Comparison of ENCODE assay signal across 8 cellular contexts in genomic region chr14:20468773-20469241, GRCh38. TPM values are rescaled to one million over a fixed set of nuclear protein-coding genes. Genes with fewer than 3 reads are reported as not detected.
A peak's percentile ranks its signal among the peaks of the same experiment; 100 is the strongest.
DNase-seq lines count a peak whose midpoint lies in the region; ATAC-seq and TF ChIP-seq lines count a peak whose summit lies in the region.

No MANE protein-coding gene starts in this region.

- H3K27ac ChIP-seq in A673 (ENCODE audit: low read depth, low read length, poor library complexity, severe bottlenecking), result no peak overlapping the region

- H3K27ac Mint-ChIP-seq in activated CD8-positive, alpha-beta T cell treated with anti-CD3 and anti-CD28 coated beads for 36 hours, result peak overlapping the region; percentile 93
- peak overlapping the region; percentile 97 to 98 for H3K27ac Mint-ChIP-seq in stimulated activated naive CD8-positive, alpha-beta T cell treated with anti-CD3 and anti-CD28 coated beads, Interleukin-15, amount 100 ng/mL, for 72 hours

- no peak for TF ChIP-seq CTCF in A673 (conservative IDR thresholded peaks at IDR 0.05; ENCODE audit: low read depth, low read length)
- TF ChIP-seq CTCF in activated CD8-positive, alpha-beta T cell treated with anti-CD3 and anti-CD28 coated beads for 36 hours (IDR thresholded peaks at IDR 0.05), result no peak

- no peak overlapping the region for H3K9ac ChIP-seq in iPS-15b (ENCODE audit: low read depth, low read length)

- H3K36me3 ChIP-seq in A673 (ENCODE audit: insufficient read depth, low read length, poor library complexity, severe bottlenecking) (peaks cover 22% of the 10 kb centered on the region), iPS-15b (ENCODE audit: control insufficient read depth, insufficient read depth, low read length) (peaks cover 9% of the 10 kb centered on the region)

- intact Hi-C loops in A673 (cut with micrococcal nuclease; ENCODE audit: unreplicated experiment), result no loop called here
- intact Hi-C loops in activated CD8-positive, alpha-beta T cell treated with anti-CD3 and anti-CD28 coated beads for 36 hours (cut with micrococcal nuclease), result no loop called here

- H3K27me3 ChIP-seq in A673 (replicated peaks; ENCODE audit: insufficient read depth, low read depth, low read length, poor library complexity) (no peaks in the 10 kb centered on the region), iPS-15b (ENCODE audit: control insufficient read depth, insufficient read depth, low read length) (no peaks in the 10 kb centered on the region)

- CTCF ChIA-PET in A673 (lab: Charles Lee), result no interaction called here
- CTCF ChIA-PET in activated CD8-positive, alpha-beta T cell treated with anti-CD3 and anti-CD28 coated beads for 36 hours (lab: Charles Lee), result interaction anchor here (1.3 to 1.5 kb wide), 3 partner anchors 53 to 142 kb away, joined by 4 to 6 read pairs (median 4); no protein-coding TSS in a partner anchor

- no TSS peak for BruUV-seq in A673 (replicated peaks; lab: Mats Ljungman, UMichigan)

- DNase-seq in A673 (ENCODE audit: low spot score) (no peak), putamen (ENCODE audit: low spot score) (no peak)
- no peak for DNase-seq in activated CD8-positive, alpha-beta T cell treated with anti-CD3 and anti-CD28 coated beads for 36 hours
- DNase-seq in stimulated activated naive CD8-positive, alpha-beta T cell treated with anti-CD3 and anti-CD28 coated beads, Interleukin-15, amount 100 ng/mL, for 72 hours, result no peak
- no peak for DNase-seq in activated CD4-positive, alpha-beta T cell treated with anti-CD3 and anti-CD28 coated beads for 4 hours

- peaks cover 29% of the 10 kb centered on the region for H3K36me3 Mint-ChIP-seq in activated CD8-positive, alpha-beta T cell treated with anti-CD3 and anti-CD28 coated beads for 36 hours (ENCODE audit: low read depth)

- H3K4me3 ChIP-seq in A673 (ENCODE audit: low read depth, low read length, poor library complexity, severe bottlenecking) (peak overlapping the region; percentile 87), iPS-15b (ENCODE audit: low read depth, low read length) (peak overlapping the region; percentile 99)

- POLR2A ChIA-PET in A673 (lab: Charles Lee; ENCODE audit: low non-redundant PET), result no interaction called here
- POLR2A ChIA-PET in activated CD8-positive, alpha-beta T cell treated with anti-CD3 and anti-CD28 coated beads for 36 hours (lab: Charles Lee), result interaction anchor here (1.1 to 3.7 kb wide), 9 partner anchors 8 to 142 kb away, joined by 4 to 46 read pairs (median 11); partner anchors contain the start of genes APEX1, OSGEP, PARP2 and TEP1

- no peaks in the 10 kb centered on the region for H3K9me3 Mint-ChIP-seq in activated CD8-positive, alpha-beta T cell treated with anti-CD3 and anti-CD28 coated beads for 36 hours
- no peaks in the 10 kb centered on the region for H3K9me3 Mint-ChIP-seq in stimulated activated naive CD8-positive, alpha-beta T cell treated with anti-CD3 and anti-CD28 coated beads, Interleukin-15, amount 100 ng/mL, for 72 hours

- H3K4me1 Mint-ChIP-seq in activated CD8-positive, alpha-beta T cell treated with anti-CD3 and anti-CD28 coated beads for 36 hours (ENCODE audit: low read depth), result peaks cover 27% of the 10 kb centered on the region
- H3K4me1 Mint-ChIP-seq in stimulated activated naive CD8-positive, alpha-beta T cell treated with anti-CD3 and anti-CD28 coated beads, Interleukin-15, amount 100 ng/mL, for 72 hours, result peaks cover 43% of the 10 kb centered on the region

- H3K4me1 ChIP-seq in A673 (ENCODE audit: insufficient read depth, low read length, poor library complexity, severe bottlenecking) (peaks cover 9% of the 10 kb centered on the region), iPS-15b (ENCODE audit: control insufficient read depth, insufficient read depth, low read length) (peaks cover 8% of the 10 kb centered on the region)

- peak; percentile 13 for ATAC-seq in GM18909 (IDR thresholded peaks at IDR 0.05; ENCODE audit: poor library complexity, unreplicated experiment)
- no peak for ATAC-seq in activated CD8-positive, alpha-beta T cell treated with anti-CD3 and anti-CD28 coated beads for 36 hours
- no peak for ATAC-seq in stimulated activated naive CD8-positive, alpha-beta T cell treated with anti-CD3 and anti-CD28 coated beads, Interleukin-15, amount 100 ng/mL, for 72 hours
- ATAC-seq in GM21367 (IDR thresholded peaks at IDR 0.05; ENCODE audit: unreplicated experiment), result no peak

- H3K4me3 Mint-ChIP-seq in activated CD8-positive, alpha-beta T cell treated with anti-CD3 and anti-CD28 coated beads for 36 hours, result peak overlapping the region; percentile 86
- peak overlapping the region; percentile 96 for H3K4me3 Mint-ChIP-seq in stimulated activated naive CD8-positive, alpha-beta T cell treated with anti-CD3 and anti-CD28 coated beads, Interleukin-15, amount 100 ng/mL, for 72 hours

- H3K27me3 Mint-ChIP-seq in activated CD8-positive, alpha-beta T cell treated with anti-CD3 and anti-CD28 coated beads for 36 hours, result no peaks in the 10 kb centered on the region
- H3K27me3 Mint-ChIP-seq in stimulated activated naive CD8-positive, alpha-beta T cell treated with anti-CD3 and anti-CD28 coated beads, Interleukin-15, amount 100 ng/mL, for 72 hours, result no peaks in the 10 kb centered on the region

- H3K9me3 ChIP-seq in A673 (ENCODE audit: low read depth, low read length, poor library complexity, severe bottlenecking), result no peaks in the 10 kb centered on the region
- H3K9me3 ChIP-seq in iPS-15b (ENCODE audit: control insufficient read depth, insufficient read depth, low read length), result no peaks in the 10 kb centered on the region

RNA-seq across cellular contexts. Expression of gene PNP, which starts 0.4 kb away (rescaled TPM):
- 78.3 and 97.0 TPM in 2 replicates for total RNA-seq in A673 (2021)
- total RNA-seq in activated CD8-positive, alpha-beta T cell treated with anti-CD3 and anti-CD28 coated beads for 36 hours, result 100 to 1,000 TPM; 176 to 183 TPM

RNA-seq across cellular contexts. Expression of gene PIP4P1, which starts 7.6 kb away (rescaled TPM):
- total RNA-seq in A673 (2021), result 32.4 and 34.9 TPM in 2 replicates
- total RNA-seq in activated CD8-positive, alpha-beta T cell treated with anti-CD3 and anti-CD28 coated beads for 36 hours, result 10 to 100 TPM; 21.0 to 27.3 TPM

RNA-seq across cellular contexts. Expression of gene APEX1, which starts 13.8 kb away (rescaled TPM):
- total RNA-seq in A673 (2021), result 277 and 299 TPM in 2 replicates
- total RNA-seq in activated CD8-positive, alpha-beta T cell treated with anti-CD3 and anti-CD28 coated beads for 36 hours, result 100 to 1,000 TPM; 196 to 211 TPM

RNA-seq across cellular contexts. Expression of gene OSGEP, which starts 14.2 kb away (rescaled TPM):
- 59.2 and 67.8 TPM in 2 replicates for total RNA-seq in A673 (2021)
- total RNA-seq in activated CD8-positive, alpha-beta T cell treated with anti-CD3 and anti-CD28 coated beads for 36 hours, result 10 to 100 TPM; 39.5 to 40.7 TPM

RNA-seq across cellular contexts. Expression of gene KLHL33, which starts 32.8 kb away (rescaled TPM):
- 0.04 and 0.13 TPM in 2 replicates for total RNA-seq in A673 (2021)
- total RNA-seq in activated CD8-positive, alpha-beta T cell treated with anti-CD3 and anti-CD28 coated beads for 36 hours, result under 1 TPM; 0.54 to 0.59 TPM
